Comparison of ENCODE assay signal across 8 cellular contexts in the genomic region with DNA sequence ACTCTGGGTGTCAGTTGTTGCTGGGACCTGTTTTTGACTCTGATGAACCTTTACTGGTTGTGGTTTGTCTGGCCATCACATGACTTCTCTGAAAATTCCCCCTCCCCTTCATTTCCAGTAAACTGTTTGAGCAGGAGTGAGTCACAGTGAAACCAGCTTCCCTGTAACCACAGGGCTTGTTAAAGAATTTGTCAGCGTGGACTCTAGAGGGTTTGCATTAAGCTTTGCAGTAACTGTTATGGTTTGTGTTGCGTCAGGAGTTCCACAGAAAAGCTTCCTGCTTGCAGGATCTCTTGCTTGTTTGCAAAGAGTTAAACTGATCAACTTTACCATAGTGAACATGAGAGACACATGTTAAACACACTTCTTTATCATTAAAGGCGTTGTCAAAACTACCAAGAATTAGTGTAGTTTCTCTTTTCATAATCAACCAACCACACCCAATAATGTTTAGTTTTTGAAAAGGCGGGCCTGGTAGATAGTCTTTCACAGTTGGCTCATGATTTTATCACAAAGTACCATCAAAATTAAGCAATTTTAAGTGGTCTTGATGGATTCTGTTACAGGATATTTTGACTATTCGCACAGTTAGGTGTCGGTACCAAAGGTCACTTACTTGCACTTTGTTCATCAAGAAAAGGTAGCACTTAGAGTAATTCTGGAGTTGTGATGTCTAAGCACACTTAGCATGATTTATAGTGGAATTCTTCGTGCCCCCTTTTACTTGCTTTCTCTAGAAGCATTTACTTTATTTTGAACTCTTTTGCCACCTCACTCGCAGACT.
A peak's percentile ranks its signal among the peaks of the same experiment; 100 is the strongest.
DNase-seq lines count a peak whose midpoint lies in the region; ATAC-seq and TF ChIP-seq lines count a peak whose summit lies in the region.

No MANE protein-coding gene starts in this region.

- H3K4me1 ChIP-seq in ectodermal cell (ENCODE audit: control insufficient read depth, insufficient read depth, low read length) = peaks cover 9% of the 10 kb centered on the region

- H3K27me3 ChIP-seq in ectodermal cell (ENCODE audit: control insufficient read depth, insufficient read depth, low read length, poor library complexity, severe bottlenecking) = no peaks in the 10 kb centered on the region

- TF ChIP-seq POLR2A in GM18505 (IDR thresholded peaks at IDR 0.05; ENCODE audit: borderline replicate concordance, extremely low read depth, insufficient read depth, insufficient read length) = peak; percentile 46

- peak overlapping the region; percentile 52 for H3K27ac ChIP-seq in ectodermal cell (ENCODE audit: insufficient read depth, low read depth, low read length, poor library complexity, severe bottlenecking)

- DNase-seq in A172 (ENCODE audit: low spot score) (peak; percentile 99), NCI-H226 (peak; percentile 94), midbrain (lab: John Stamatoyannopoulos, UW) (peak; percentile 18)
- DNase-seq in activated CD4-positive, alpha-beta T cell treated with anti-CD3 and anti-CD28 coated beads, Interleukin-2, amount 50 U/mL, for 1 hour = peak; percentile 51
- DNase-seq in stimulated activated CD8-positive, alpha-beta memory T cell treated with anti-CD3 and anti-CD28 coated beads, Interleukin-7, amount 100 ng/mL, for 1 hour (ENCODE audit: low read depth in 2 of 2) = peak; percentile 34 to 43

- H3K36me3 ChIP-seq in ectodermal cell (ENCODE audit: control insufficient read depth, insufficient read depth, low read length) = no peaks in the 10 kb centered on the region

- no peak overlapping the region for H3K4me3 ChIP-seq in ectodermal cell (ENCODE audit: insufficient read depth, low read depth, low read length)

- peak; percentile 80 for ATAC-seq in GM18505 (IDR thresholded peaks at IDR 0.05; ENCODE audit: unreplicated experiment)
- ATAC-seq in HG02938 (IDR thresholded peaks at IDR 0.05; ENCODE audit: unreplicated experiment) = peak; percentile 87

- 73 to 80% methylated on average over 7 to 8 of the region's 8 CpGs for WGBS in ectodermal cell, 2 experiments

- H3K9me3 ChIP-seq in ectodermal cell (ENCODE audit: control insufficient read depth, low read length) = no peaks in the 10 kb centered on the region

Comparison
In these comparisons a context has a peak if more than half of its experiments do, and no peak if none do; other contexts are left out.
1. DNase-seq: peak in every context shown above with its lines; median percentile 99 in A172; 94 in NCI-H226; 51 in activated CD4-positive, alpha-beta T cell treated with anti-CD3 and anti-CD28 coated beads, Interleukin-2, amount 50 U/mL, for 1 hour; 38 in stimulated activated CD8-positive, alpha-beta memory T cell treated with anti-CD3 and anti-CD28 coated beads, Interleukin-7, amount 100 ng/mL, for 1 hour; 18 in midbrain.